In genomic region chr14:96536807-96537206, GRCh38 we compare ENCODE assay signal across 1 cellular context.
A peak's percentile ranks its signal among the peaks of the same experiment; 100 is the strongest.
TF ChIP-seq lines count a peak whose summit lies in the region.

No MANE protein-coding gene starts in this region.

TF ChIP-seq in IMR-90, 13 proteins besides CTCF, POLR2A, EP300 and RAD21:
- TF ChIP-seq MXI1 (IDR thresholded peaks at IDR 0.05; ENCODE audit: borderline replicate concordance, low read depth, low read length) (no peak), FOS (IDR thresholded peaks at IDR 0.05; ENCODE audit: low read depth, low read length) (no peak), CEBPB (IDR thresholded peaks at IDR 0.05; ENCODE audit: low read depth, low read length) (no peak), MAFK (IDR thresholded peaks at IDR 0.05; ENCODE audit: low read depth, low read length) (peak; percentile 75), RFX5 (IDR thresholded peaks at IDR 0.05; ENCODE audit: low read depth, low read length) (no peak), USF2 (IDR thresholded peaks at IDR 0.05; ENCODE audit: low read depth, low read length) (no peak), ELK1 (IDR thresholded peaks at IDR 0.05; ENCODE audit: borderline replicate concordance, low read depth, low read length) (no peak), CHD1 (IDR thresholded peaks at IDR 0.05; ENCODE audit: low read depth, low read length) (no peak)
